ENCODE assay signal across 14 cellular contexts in the genomic region with DNA sequence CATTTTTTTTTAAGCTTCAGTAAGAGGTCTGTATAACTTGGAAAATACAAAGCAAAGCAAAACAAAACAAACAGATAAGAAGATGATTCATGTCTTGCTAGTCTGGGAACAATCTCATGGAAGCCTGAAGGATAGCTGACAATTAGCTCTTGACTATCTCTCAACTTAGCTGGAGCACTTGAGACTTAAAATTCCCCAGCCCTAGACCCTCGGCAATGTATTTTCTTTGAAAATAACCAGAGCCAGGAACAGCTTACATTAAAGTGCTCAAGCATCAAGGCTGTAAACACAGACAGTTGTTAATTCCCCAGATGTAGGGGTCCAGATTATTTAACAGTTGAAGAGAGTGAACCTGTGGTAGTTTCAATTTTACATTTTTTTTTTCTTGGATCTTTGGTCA.
"Had no signal": no experiment of that assay in that cellular context is flagged by ENCODE, and none has a peak within 500 bp of the region (broad histone marks: within the 10 kb centered on the region; RNA-seq: fewer than 3 reads in every experiment).

No MANE protein-coding gene starts in this region.

- H3K9ac ChIP-seq: parathyroid adenoma had no signal

- FAIRE-seq: keratinocyte had no signal

- H3K36me3 ChIP-seq: colonic mucosa, neutrophil, upper lobe of right lung had no signal

- DNase-seq: activated CD4-positive, alpha-beta T cell treated with anti-CD3 and anti-CD28 coated beads, Interleukin-2, amount 10 ng/mL, durations not matched to agents 7 days and 5 days; activated CD8-positive, alpha-beta memory T cell treated with anti-CD3 and anti-CD28 coated beads, Interleukin-2, amount 50 U/mL, for 4 hours; activated naive CD4-positive, alpha-beta T cell treated with anti-CD3 and anti-CD28 coated beads for 36 hours; activated T-cell treated with anti-CD3 and anti-CD28 coated beads, Interleukin-2, amount 50 U/mL, for 4 hours; colonic mucosa; mucosa of descending colon; natural killer cell; upper lobe of right lung had no signal

- H3K27me3 ChIP-seq: colonic mucosa, neutrophil, upper lobe of right lung had no signal

- H3K27ac ChIP-seq: colonic mucosa, neutrophil, parathyroid adenoma, upper lobe of right lung had no signal

- ATAC-seq: activated CD4-positive, CD25-positive, alpha-beta regulatory T cell treated with anti-CD3 and anti-CD28 coated beads, Interleukin-2, amount 50 U/mL, for 24 hours; activated T-cell treated with anti-CD3 and anti-CD28 coated beads, Interleukin-2, amount 50 U/mL, for 4 hours; esophagus mucosa; left lobe of liver; mucosa of descending colon; natural killer cell; upper lobe of right lung had no signal

- H3K4me1 ChIP-seq: colonic mucosa, parathyroid adenoma, upper lobe of right lung had no signal

- H3K9me3 ChIP-seq: colonic mucosa, mucosa of descending colon, neutrophil, upper lobe of right lung had no signal

- H3K4me3 ChIP-seq: colonic mucosa, mucosa of descending colon, upper lobe of right lung had no signal
